ENCODE assay signal across 32 cellular contexts in genomic region chr10:14080795-14081194, GRCh38.
DNase-seq lines count a peak whose midpoint lies in the region; ATAC-seq and TF ChIP-seq lines count a peak whose summit lies in the region.
"Had no signal": no experiment of that assay in that cellular context is flagged by ENCODE, and none has a peak within 500 bp of the region (broad histone marks: within the 10 kb centered on the region; RNA-seq: fewer than 3 reads in every experiment).

No MANE protein-coding gene starts in this region.

- TF ChIP-seq CTCF in PC-3 (conservative IDR thresholded peaks at IDR 0.05; ENCODE audit: low read depth, low read length) = no peak

- H3K4me2 ChIP-seq in PC-3 (ENCODE audit: low read length) = no peak overlapping the region
- H3K4me2 ChIP-seq: A549; BLaER1; BLaER1 treated with 17β-estradiol and CSF1 and Interleukin-3, amounts not matched to agents 10 nM and 100 nM had no signal

- POLR2A ChIA-PET in HEK293T (lab: Yijun Ruan, JAX) (no interaction called here), PC-3 (lab: Charles Lee; ENCODE audit: unreplicated experiment) (no interaction called here)

- H4K20me1 ChIP-seq in PC-3 (ENCODE audit: low read length) = no peaks in the 10 kb centered on the region
- H4K20me1 ChIP-seq: BLaER1; BLaER1 treated with 17β-estradiol and CSF1 and Interleukin-3, amounts not matched to agents 10 nM and 100 nM had no signal

- in situ Hi-C loops in ACHN (cut with HindIII; ENCODE audit: low pct_ligation_motif_present, low pct_unique_long_range_greater_than_20kb, low sequenced_read_pairs) = no loop called here

- no peak overlapping the region for H3K9ac ChIP-seq in PC-3 (ENCODE audit: low read length)
- H3K9ac ChIP-seq: BLaER1; BLaER1 treated with 17β-estradiol and CSF1 and Interleukin-3, amounts not matched to agents 10 nM and 100 nM had no signal

- H2AFZ ChIP-seq in PC-3 (ENCODE audit: low read length) = no peak overlapping the region

- no peaks in the 10 kb centered on the region for H3F3A ChIP-seq in PC-3 (ENCODE audit: low read length, unreplicated experiment)

- no peaks in the 10 kb centered on the region for H3K9me2 ChIP-seq in PC-3 (replicated peaks; ENCODE audit: low read length)

- DNase-seq in HEK293T (ENCODE audit: extremely low spot score) (no peak), M059J (ENCODE audit: low read depth) (peak; percentile 32), PC-3 (peak; percentile 7), SJCRH30 (no peak), DMS 273 (lab: John Stamatoyannopoulos, UW; ENCODE audit: unreplicated experiment) (no peak), occipital lobe (lab: John Stamatoyannopoulos, UW) (no peak), ACHN (no peak)
- DNase-seq: 8988T; AML-193; BE2C; C1 segment of cervical spinal cord; Caco-2; Calu3; CD4-positive, alpha-beta memory T cell; CD4-positive, alpha-beta T cell; CD4-positive, CD25-positive, alpha-beta regulatory T cell; CD8-positive, alpha-beta memory T cell; CD8-positive, alpha-beta T cell; COR-L47; DMS 273 treated with DMSO at 0.1 percent for 48 hours; DMS153; DMS53; DMS79; DMS79 treated with DMSO at 0.1 percent for 48 hours; DND-41; EL had no signal

- no peaks in the 10 kb centered on the region for H3K79me2 ChIP-seq in PC-3 (ENCODE audit: low read length)

- H3K36me3 ChIP-seq in PC-3 (ENCODE audit: low read depth, low read length) (no peaks in the 10 kb centered on the region), SJCRH30 (no peaks in the 10 kb centered on the region)
- H3K36me3 ChIP-seq: BE2C; BLaER1; BLaER1 treated with 17β-estradiol and CSF1 and Interleukin-3, amounts not matched to agents 10 nM and 100 nM had no signal

- ATAC-seq in PC-3 (peak; percentile 91), GM18867 (IDR thresholded peaks at IDR 0.05; ENCODE audit: unreplicated experiment) (no peak)
- ATAC-seq: A549; CD8-positive, alpha-beta T cell had no signal

- H3K4me3 ChIP-seq in PC-3 (ENCODE audit: low read length) (no peak overlapping the region), SJCRH30 (no peak overlapping the region)
- H3K4me3 ChIP-seq: A549; BLaER1; BLaER1 treated with 17β-estradiol and CSF1 and Interleukin-3, amounts not matched to agents 10 nM and 100 nM had no signal

- BruUV-seq in PC-3 (replicated peaks; lab: Mats Ljungman, UMichigan) = no TSS peak

- H3K4me1 ChIP-seq in PC-3 (ENCODE audit: insufficient read depth, low read length) (no peaks in the 10 kb centered on the region), SJCRH30 (peaks cover 16% of the 10 kb centered on the region)
- H3K4me1 ChIP-seq: A549; BE2C; BLaER1; BLaER1 treated with 17β-estradiol and CSF1 and Interleukin-3, amounts not matched to agents 10 nM and 100 nM; Caco-2 had no signal

- H3K27ac ChIP-seq in PC-3 (ENCODE audit: low read length) = no peak overlapping the region
- peak overlapping the region; percentile 56 for H3K27ac ChIP-seq in SJCRH30
- H3K27ac ChIP-seq: 22Rv1; A549; BLaER1; BLaER1 treated with 17β-estradiol and CSF1 and Interleukin-3, amounts not matched to agents 10 nM and 100 nM; C4-2B had no signal

- H3K9me3 ChIP-seq in PC-3 (ENCODE audit: low read length) = no peaks in the 10 kb centered on the region
- H3K9me3 ChIP-seq in SJCRH30 (replicated peaks) = no peaks in the 10 kb centered on the region
- H3K9me3 ChIP-seq: A549, BE2C, Caco-2 had no signal

- intact Hi-C loops in PC-3 (cut with micrococcal nuclease) = no loop called here

- H3K27me3 ChIP-seq in PC-3 (ENCODE audit: low read length) (no peaks in the 10 kb centered on the region), SJCRH30 (no peaks in the 10 kb centered on the region)
- H3K27me3 ChIP-seq: BE2C; BLaER1; BLaER1 treated with 17β-estradiol and CSF1 and Interleukin-3, amounts not matched to agents 10 nM and 100 nM had no signal

- CTCF ChIA-PET in HEK293T (lab: Yijun Ruan, JAX) (no interaction called here), PC-3 (lab: Charles Lee) (no interaction called here)

TF ChIP-seq in HEK293T, 16 proteins besides CTCF, POLR2A, EP300 and RAD21:
- peak; percentile 30; the same call in 1 of the 2 replicates for TF ChIP-seq PKNOX1 (IDR thresholded peaks at IDR 0.05)
- TF ChIP-seq CTBP1 (IDR thresholded peaks at IDR 0.05; ENCODE audit: borderline replicate concordance) = no peak

Comparison
In these comparisons a context has a peak if more than half of its experiments do, and no peak if none do; other contexts are left out.
1. DNase-seq: peak in M059J (single experiment) and PC-3 (single experiment); none in HEK293T (single experiment), SJCRH30 (0 of 2), DMS 273 (single experiment), occipital lobe (single experiment) and ACHN (single experiment).